In genomic region chr4:187667095-187667494, GRCh38 we compare ENCODE assay signal across 21 cellular contexts.
"Had no signal": no experiment of that assay in that cellular context is flagged by ENCODE, and none has a peak within 500 bp of the region (broad histone marks: within the 10 kb centered on the region; RNA-seq: fewer than 3 reads in every experiment).

No MANE protein-coding gene starts in this region.

- H3K79me2 ChIP-seq: parathyroid adenoma had no signal

- H2AFZ ChIP-seq: parathyroid adenoma had no signal

- FAIRE-seq: colon, frontal cortex, islet of Langerhans had no signal

- H3K4me1 ChIP-seq: heart right ventricle, parathyroid adenoma, prostate gland, spleen had no signal

- H3K36me3 ChIP-seq: esophagus muscularis mucosa, heart right ventricle, prostate gland, spleen, tibial artery had no signal

- H3K9me3 ChIP-seq: esophagus muscularis mucosa, mucosa of descending colon, prostate gland, tibial artery had no signal

- H3K27me3 ChIP-seq: esophagus muscularis mucosa, spleen, tibial artery had no signal

- H3K27ac ChIP-seq: epithelial cell of prostate, heart right ventricle, parathyroid adenoma, prostate gland, spleen, tibial artery had no signal

- H3K9ac ChIP-seq: parathyroid adenoma had no signal

- DNase-seq: effector memory CD8-positive, alpha-beta T cell; heart right ventricle; hypothalamus; kidney glomerular epithelial cell; mammary epithelial cell; naive thymus-derived CD8-positive, alpha-beta T cell; occipital lobe; spleen; stimulated activated CD4-positive, alpha-beta T cell treated with anti-CD3 and anti-CD28 coated beads, Interleukin-15, amount 100 ng/mL, for 24 hours; stimulated activated CD4-positive, alpha-beta T cell treated with anti-CD3 and anti-CD28 coated beads, Interleukin-1b, Interleukin-23, amount 100 ng/mL, for 48 hours; stimulated activated CD4-positive, alpha-beta T cell treated with anti-CD3 and anti-CD28 coated beads, Interleukin-4, amount 100 ng/mL, for 24 hours; tibial artery had no signal

- H3K4me3 ChIP-seq: esophagus muscularis mucosa, heart right ventricle, mucosa of descending colon, prostate gland, spleen, tibial artery had no signal

- ATAC-seq: effector memory CD8-positive, alpha-beta T cell; heart right ventricle; mucosa of descending colon; naive thymus-derived CD8-positive, alpha-beta T cell; stimulated activated memory B cell treated with anti-CD40 and anti-IgM and Interleukin-4, amounts not matched to agents 10 μg/mL and 1 μg/mL and 100 μg/mL, for 72 hours had no signal
